Comparison of ENCODE assay signal across 9 cellular contexts in genomic region chr10:124106241-124106905, GRCh38. TPM values are rescaled to one million over a fixed set of nuclear protein-coding genes. Genes with fewer than 3 reads are reported as not detected.
DNase-seq lines count a peak whose midpoint lies in the region; ATAC-seq, FAIRE-seq and TF ChIP-seq lines count a peak whose summit lies in the region.
"Had no signal": no experiment of that assay in that cellular context is flagged by ENCODE, and none has a peak within 500 bp of the region (broad histone marks: within the 10 kb centered on the region; RNA-seq: fewer than 3 reads in every experiment).

No MANE protein-coding gene starts in this region.

- peaks cover 5% of the 10 kb centered on the region; the same call in 2 of the 3 replicates for H3K9me3 ChIP-seq in GM12878 (replicated peaks; ENCODE audit: control insufficient read depth, insufficient read depth, low read length)
- no peaks in the 10 kb centered on the region for H3K9me3 ChIP-seq in kidney (ENCODE audit: control insufficient read depth in 1 of 2, low read length in 2 of 2)

- in situ Hi-C loops in GM12878 (cut with MboI) = loop anchor here (10.0 kb wide), 1 partner anchor 958 kb away; no protein-coding TSS in a partner anchor

- BruUV-seq in GM12878 (replicated peaks; lab: Mats Ljungman, UMichigan) = no TSS peak

- TF ChIP-seq POLR2A in GM12878 (IDR thresholded peaks at IDR 0.05; ENCODE audit: low read depth, low read length) = no peak

- SMC1A ChIA-PET in GM12878 (lab: Charles Lee; ENCODE audit: uncharacterized antibody, unreplicated experiment) = interaction anchor here (1.2 kb wide), 1 partner anchor 183 kb away, joined by 3 read pairs; no protein-coding TSS in a partner anchor

- intact Hi-C loops in activated CD4-positive, alpha-beta T cell treated with anti-CD3 and anti-CD28 coated beads for 36 hours (cut with DNase I, micrococcal nuclease) = no loop called here
- intact Hi-C loops in GM12878 (cut with micrococcal nuclease; ENCODE audit: unreplicated experiment) = no loop called here
- intact Hi-C loops in kidney (cut with DNase I) = no loop called here

- FAIRE-seq in GM12878 (lab: Jason Lieb, UNC) = peak; percentile 91
- FAIRE-seq in kidney (lab: Jason Lieb, UNC) = no peak

- peaks cover 0 to 5% of the 10 kb centered on the region in 2 experiments; a peak in 3 of 4 replicates for H3K27me3 ChIP-seq in GM12878 (replicated peaks in 1 of 2; ENCODE audit: control insufficient read depth in 2 of 2, insufficient read depth in 2 of 2, low read length in 1 of 2)

- H3K4me1 ChIP-seq in GM12878 (ENCODE audit: control insufficient read depth, insufficient read depth, low read length) (peaks cover 25% of the 10 kb centered on the region), kidney (ENCODE audit: control insufficient read depth in 1 of 2, insufficient read depth in 1 of 2, low read depth in 1 of 2, low read length in 2 of 2) (peaks cover 0 to 2% of the 10 kb centered on the region in 2 donors)

- 0% methylated on average over 10 of the region's 10 CpGs for WGBS in GM12878 (ENCODE audit: insufficient coverage, insufficient replicate concordance, low lambda C conversion rate, missing lambda C conversion rate)

- H3K36me3 Mint-ChIP-seq in activated CD4-positive, alpha-beta T cell treated with anti-CD3 and anti-CD28 coated beads for 36 hours (ENCODE audit: low read depth) = no peaks in the 10 kb centered on the region
- no peaks in the 10 kb centered on the region for H3K36me3 Mint-ChIP-seq in mesothelial cell of epicardium
- no peaks in the 10 kb centered on the region for H3K36me3 Mint-ChIP-seq in activated CD8-positive, alpha-beta T cell treated with anti-CD3 and anti-CD28 coated beads, Interleukin-2, amount 10 ng/mL, durations not matched to agents 7 days and 5 days (ENCODE audit: low read depth)
- H3K36me3 Mint-ChIP-seq: activated naive CD4-positive, alpha-beta T cell treated with anti-CD3 and anti-CD28 coated beads, Interleukin-2, amount 50 U/mL, for 24 hours had no signal

- peaks cover 3% of the 10 kb centered on the region for H3K4me1 Mint-ChIP-seq in activated CD4-positive, alpha-beta T cell treated with anti-CD3 and anti-CD28 coated beads for 36 hours
- H3K4me1 Mint-ChIP-seq in mesothelial cell of epicardium = peaks cover 28% of the 10 kb centered on the region
- H3K4me1 Mint-ChIP-seq in activated CD8-positive, alpha-beta T cell treated with anti-CD3 and anti-CD28 coated beads, Interleukin-2, amount 10 ng/mL, durations not matched to agents 7 days and 5 days (ENCODE audit: low read depth) = peaks cover 10% of the 10 kb centered on the region
- H3K4me1 Mint-ChIP-seq: activated naive CD4-positive, alpha-beta T cell treated with anti-CD3 and anti-CD28 coated beads, Interleukin-2, amount 50 U/mL, for 24 hours had no signal

- POLR2A ChIA-PET in activated CD4-positive, alpha-beta T cell treated with anti-CD3 and anti-CD28 coated beads for 36 hours (lab: Charles Lee) = no interaction called here
- POLR2A ChIA-PET in GM12878 (lab: Charles Lee) = interaction anchor here (0.5 kb wide), 1 partner anchor 310 kb away, joined by 14 read pairs; no protein-coding TSS in a partner anchor
- POLR2A ChIA-PET in activated CD8-positive, alpha-beta T cell treated with anti-CD3 and anti-CD28 coated beads, Interleukin-2, amount 10 ng/mL, durations not matched to agents 7 days and 5 days (lab: Charles Lee) = no interaction called here

- no peak for DNase-seq in activated CD4-positive, alpha-beta T cell treated with anti-CD3 and anti-CD28 coated beads for 36 hours
- DNase-seq in activated CD4-positive, alpha-beta T cell treated with anti-CD3 and anti-CD28 coated beads for 1 hour = no peak
- DNase-seq in GM12878 (ENCODE audit: low read depth, low spot score) (peak; percentile 57), mesothelial cell of epicardium (ENCODE audit: low spot score in 2 of 2, unreplicated experiment in 2 of 2) (no peak), COLO668 (lab: John Stamatoyannopoulos, UW; ENCODE audit: unreplicated experiment) (no peak), kidney (no peak)
- no peak for DNase-seq in activated CD8-positive, alpha-beta T cell treated with anti-CD3 and anti-CD28 coated beads, Interleukin-2, amount 10 ng/mL, durations not matched to agents 7 days and 5 days

- no peak for TF ChIP-seq RAD21 in GM12878 (IDR thresholded peaks at IDR 0.05; ENCODE audit: insufficient read depth, low read depth, low read length)

- H3K27ac ChIP-seq in GM12878 (ENCODE audit: control insufficient read depth, insufficient read depth) = peak overlapping the region; percentile 33
- no peak overlapping the region for H3K27ac ChIP-seq in kidney (ENCODE audit: low read depth in 2 of 2, low read length in 2 of 2)

- no peaks in the 10 kb centered on the region for H3K9me3 Mint-ChIP-seq in activated CD4-positive, alpha-beta T cell treated with anti-CD3 and anti-CD28 coated beads for 36 hours (ENCODE audit: low read depth)
- H3K9me3 Mint-ChIP-seq in mesothelial cell of epicardium = no peaks in the 10 kb centered on the region
- H3K9me3 Mint-ChIP-seq in activated CD8-positive, alpha-beta T cell treated with anti-CD3 and anti-CD28 coated beads, Interleukin-2, amount 10 ng/mL, durations not matched to agents 7 days and 5 days (ENCODE audit: insufficient read depth) = no peaks in the 10 kb centered on the region
- H3K9me3 Mint-ChIP-seq: activated naive CD4-positive, alpha-beta T cell treated with anti-CD3 and anti-CD28 coated beads, Interleukin-2, amount 50 U/mL, for 24 hours had no signal

- H3K27me3 Mint-ChIP-seq in activated CD4-positive, alpha-beta T cell treated with anti-CD3 and anti-CD28 coated beads for 36 hours = peaks cover 13% of the 10 kb centered on the region
- peaks cover 4% of the 10 kb centered on the region for H3K27me3 Mint-ChIP-seq in mesothelial cell of epicardium (ENCODE audit: low read depth)
- peaks cover 5% of the 10 kb centered on the region for H3K27me3 Mint-ChIP-seq in activated CD8-positive, alpha-beta T cell treated with anti-CD3 and anti-CD28 coated beads, Interleukin-2, amount 10 ng/mL, durations not matched to agents 7 days and 5 days (ENCODE audit: low read depth)

- H3K79me2 ChIP-seq in GM12878 (ENCODE audit: control insufficient read depth, insufficient read depth, low read length) = no peaks in the 10 kb centered on the region

- peak overlapping the region; percentile 73 for H3K4me2 ChIP-seq in GM12878 (ENCODE audit: control insufficient read depth, insufficient read depth)

- H3K9ac ChIP-seq in GM12878 (ENCODE audit: control insufficient read depth, insufficient read depth, low read length) (no peak overlapping the region), kidney (ENCODE audit: low read length in 2 of 2) (no peak overlapping the region)

- H3K36me3 ChIP-seq in GM12878 (ENCODE audit: control insufficient read depth in 2 of 2, insufficient read depth in 2 of 2, low read length in 1 of 2) (no peaks in the 10 kb centered on the region), kidney (ENCODE audit: control insufficient read depth in 1 of 2, insufficient read depth in 2 of 2, low read length in 2 of 2) (no peaks in the 10 kb centered on the region)

- no peak overlapping the region for H3K4me3 Mint-ChIP-seq in activated CD4-positive, alpha-beta T cell treated with anti-CD3 and anti-CD28 coated beads for 36 hours
- H3K4me3 Mint-ChIP-seq in mesothelial cell of epicardium = no peak overlapping the region
- no peak overlapping the region for H3K4me3 Mint-ChIP-seq in activated CD8-positive, alpha-beta T cell treated with anti-CD3 and anti-CD28 coated beads, Interleukin-2, amount 10 ng/mL, durations not matched to agents 7 days and 5 days
- H3K4me3 Mint-ChIP-seq: activated naive CD4-positive, alpha-beta T cell treated with anti-CD3 and anti-CD28 coated beads, Interleukin-2, amount 50 U/mL, for 24 hours had no signal

- peak; percentile 36 for ATAC-seq in activated CD4-positive, alpha-beta T cell treated with anti-CD3 and anti-CD28 coated beads for 36 hours
- ATAC-seq in HG03108 (IDR thresholded peaks at IDR 0.05; ENCODE audit: unreplicated experiment) (peak; percentile 85), GM12878 (peak; percentile 97)
- no peak for ATAC-seq in activated CD8-positive, alpha-beta T cell treated with anti-CD3 and anti-CD28 coated beads, Interleukin-2, amount 10 ng/mL, durations not matched to agents 7 days and 5 days

- RAD21 ChIA-PET in GM12878 (lab: Charles Lee; ENCODE audit: unreplicated experiment) = interaction anchor here (1.8 kb wide), 1 partner anchor 179 kb away, joined by 8 read pairs; no protein-coding TSS in a partner anchor

- no peak overlapping the region for H3K27ac Mint-ChIP-seq in activated CD4-positive, alpha-beta T cell treated with anti-CD3 and anti-CD28 coated beads for 36 hours
- H3K27ac Mint-ChIP-seq in mesothelial cell of epicardium = peak overlapping the region; percentile 43
- no peak overlapping the region for H3K27ac Mint-ChIP-seq in activated CD8-positive, alpha-beta T cell treated with anti-CD3 and anti-CD28 coated beads, Interleukin-2, amount 10 ng/mL, durations not matched to agents 7 days and 5 days
- H3K27ac Mint-ChIP-seq: activated naive CD4-positive, alpha-beta T cell treated with anti-CD3 and anti-CD28 coated beads, Interleukin-2, amount 50 U/mL, for 24 hours had no signal

- TF ChIP-seq EP300 in GM12878 (IDR thresholded peaks at IDR 0.05; ENCODE audit: borderline replicate concordance in 1 of 2, control insufficient read depth in 1 of 2, low read depth in 2 of 2, low read length in 2 of 2) = no peak

- CTCF ChIA-PET in activated CD4-positive, alpha-beta T cell treated with anti-CD3 and anti-CD28 coated beads for 36 hours (lab: Charles Lee) = interaction anchor here (0.7 to 1.5 kb wide), 2 partner anchors 20 to 283 kb away, joined by 3 read pairs; no protein-coding TSS in a partner anchor
- CTCF ChIA-PET in GM12878 (lab: Yijun Ruan, JAX) = interaction anchor here (1.2 to 1.5 kb wide), 4 partner anchors 13 to 283 kb away, joined by 3 to 5 read pairs (median 4); no protein-coding TSS in a partner anchor
- CTCF ChIA-PET in activated CD8-positive, alpha-beta T cell treated with anti-CD3 and anti-CD28 coated beads, Interleukin-2, amount 10 ng/mL, durations not matched to agents 7 days and 5 days (lab: Charles Lee) = no interaction called here

- H3K4me3 ChIP-seq in GM12878 = peak overlapping the region; percentile 34; the same call in 1 of the 2 replicates
- no peak overlapping the region for H3K4me3 ChIP-seq in kidney (ENCODE audit: low read length in 2 of 2)

- H2AFZ ChIP-seq in GM12878 (ENCODE audit: control insufficient read depth, low read depth, low read length) = no peak overlapping the region

- no peaks in the 10 kb centered on the region for H4K20me1 ChIP-seq in GM12878 (ENCODE audit: control insufficient read depth, insufficient read depth)

- TF ChIP-seq CTCF in GM12878 (IDR thresholded peaks at IDR 0.05 in 2 of 3, conservative IDR thresholded peaks at IDR 0.05 in 1 of 3; ENCODE audit: control insufficient read depth in 2 of 3, extremely low read depth in 1 of 3, insufficient read depth in 1 of 3, low read depth in 3 of 3, low read length in 3 of 3) = no peak
- TF ChIP-seq CTCF in mesothelial cell of epicardium (IDR thresholded peaks at IDR 0.05; ENCODE audit: unreplicated experiment) = no peak
- TF ChIP-seq CTCF in kidney (IDR thresholded peaks at IDR 0.05; ENCODE audit: borderline replicate concordance, extremely low read depth, insufficient read depth) = no peak

RNA-seq across cellular contexts. Expression of gene CHST15, which starts 13.0 kb away (rescaled TPM):
- total RNA-seq in activated CD4-positive, alpha-beta T cell treated with anti-CD3 and anti-CD28 coated beads for 36 hours = under 1 TPM; 0.40 to 0.43 TPM
- total RNA-seq in GM12878 (2013; cell fraction: nucleolus; rRNA removed) = 1.5 and 2.0 TPM in 2 replicates
- total RNA-seq in GM12878 (2014; rRNA removed) (under 0.01 and 0.17 TPM in 2 replicates), GM12878 (2014; rRNA removed; fragmentation: Illumina TruSeq; extraction: Trizol) (0.04 TPM in 1 of 2 replicates, not detected in the other), GM12878 (2021) (0.32 and 0.51 TPM in 2 replicates), mesothelial cell of epicardium (34.5 to 39.4 TPM (median 35.9 TPM) in 3 replicates), kidney (39.7 TPM)
- polyA plus RNA-seq in GM12878 (2011; ENCODE audit: low read depth) = 0.46 TPM
- polyA plus RNA-seq in GM12878 (2011; rRNA removed) (0.42 and 0.53 TPM in 2 replicates), GM12878 (2014; fragmentation: Illumina TruSeq; extraction: Trizol) (0.03 and 0.06 TPM in 2 replicates), GM12878 (2014; fragmentation: Nextera tagmentation; extraction: Ambion mirVana) (under 1 TPM in 1 of 2 experiments, not detected in 1; 0.02 TPM), GM12878 (2014; rRNA removed) (0.05 TPM in 2 replicates), GM12878 (2016; fragmentation: Nextera tagmentation; extraction: Ambion mirVana) (under 1 TPM; 0.05 TPM), kidney (ENCODE audit: insufficient read depth, low read depth, low replicate concordance) (2.8 TPM)
- 0.48 and 0.57 TPM in 2 replicates for polyA plus RNA-seq in GM12878 (2011; cell fraction: cytosol; rRNA removed)
- 1.2 and 2.5 TPM in 2 replicates for polyA plus RNA-seq in GM12878 (2011; cell fraction: nucleus; rRNA removed)
- polyA plus RNA-seq in GM12878 (2012) = 0.32 and 0.46 TPM in 2 replicates
- 0.72 and 0.80 TPM in 2 replicates for polyA minus RNA-seq in GM12878 (2011; rRNA and poly(A)+ RNA removed)
- polyA minus RNA-seq in GM12878 (2011; cell fraction: cytosol; rRNA and poly(A)+ RNA removed) = 0.40 and 0.73 TPM in 2 replicates
- polyA minus RNA-seq in GM12878 (2011; cell fraction: nucleus; rRNA and poly(A)+ RNA removed) = 0.57 and 1.3 TPM in 2 replicates
- not detected for total RNA-seq in activated CD8-positive, alpha-beta T cell treated with anti-CD3 and anti-CD28 coated beads, Interleukin-2, amount 10 ng/mL, durations not matched to agents 7 days and 5 days

Comparison
In these comparisons a context has a peak if more than half of its experiments do, and no peak if none do; other contexts are left out.
1. RNA of gene CHST15, which starts 13.0 kb away (total RNA-seq): 39.7 TPM in kidney (single experiment) and 34.5 to 39.4 TPM in mesothelial cell of epicardium; 0.40 to 0.43 TPM in activated CD4-positive, alpha-beta T cell treated with anti-CD3 and anti-CD28 coated beads for 36 hours, not detected in activated CD8-positive, alpha-beta T cell treated with anti-CD3 and anti-CD28 coated beads, Interleukin-2, amount 10 ng/mL, durations not matched to agents 7 days and 5 days and under 0.01 to 2.0 TPM in GM12878; every median in the first group is over 10 times any median in the second.